ENCODE assay signal across 9 cellular contexts in the genomic region with DNA sequence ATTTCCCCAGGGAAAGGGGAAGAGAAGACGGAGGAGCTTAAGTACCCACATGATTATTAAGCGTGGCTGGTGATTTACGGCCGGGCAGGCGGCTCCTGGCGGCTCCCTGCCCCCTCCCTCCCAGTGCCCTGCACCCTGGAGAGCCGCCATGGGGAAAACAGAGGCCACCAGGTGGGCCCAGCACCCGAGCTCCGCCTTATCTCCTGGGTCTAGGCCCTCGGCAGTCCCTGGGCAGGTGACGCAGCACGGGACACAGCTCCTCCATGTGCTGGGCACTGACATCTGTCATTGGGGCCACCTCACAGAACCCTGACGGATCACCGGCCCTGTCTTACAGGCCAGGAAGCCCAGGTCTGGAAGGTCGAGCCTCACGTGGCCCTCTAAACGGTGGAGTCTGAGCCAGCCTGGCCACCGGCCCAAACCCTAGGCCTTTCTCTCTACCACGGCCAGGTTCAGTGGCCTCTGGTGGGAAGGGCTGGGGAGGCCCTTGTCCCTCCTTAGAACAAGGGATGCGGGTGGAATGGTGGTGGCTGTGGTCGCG.
DNase-seq lines count a peak whose midpoint lies in the region; ATAC-seq, FAIRE-seq and TF ChIP-seq lines count a peak whose summit lies in the region.
"Had no signal": no experiment of that assay in that cellular context is flagged by ENCODE, and none has a peak within 500 bp of the region (broad histone marks: within the 10 kb centered on the region; RNA-seq: fewer than 3 reads in every experiment).

No MANE protein-coding gene starts in this region.

- H3K79me2 ChIP-seq in K562 (ENCODE audit: control insufficient read depth, insufficient read depth, low read length) (peaks cover 44% of the 10 kb centered on the region), PC-9 (ENCODE audit: low read depth) (peaks cover 93% of the 10 kb centered on the region)

- TF ChIP-seq EP300 in K562 (IDR thresholded peaks at IDR 0.05; ENCODE audit: low read length): no peak

- no TSS peak for BruUV-seq in K562 (replicated peaks; lab: Mats Ljungman, UMichigan)
- no TSS peak for BruUV-seq in PC-9 (replicated peaks; lab: Mats Ljungman, UMichigan)

- H3K9me3 ChIP-seq in K562 (replicated peaks; ENCODE audit: control insufficient read depth, insufficient read depth, low read depth, low read length) (no peaks in the 10 kb centered on the region), skeletal muscle satellite cell (replicated peaks; ENCODE audit: low read length) (no peaks in the 10 kb centered on the region), PC-9 (ENCODE audit: insufficient read depth, low read depth) (no peaks in the 10 kb centered on the region)

- no peak overlapping the region; a peak in 1 of 4 replicates for H3K9ac ChIP-seq in K562 (ENCODE audit: insufficient read depth in 1 of 2, low read depth in 2 of 2, low read length in 2 of 2)
- peak overlapping the region; percentile 99 for H3K9ac ChIP-seq in skeletal muscle satellite cell (ENCODE audit: low read depth, low read length)

- no peaks in the 10 kb centered on the region for H3K9me2 ChIP-seq in PC-9 (ENCODE audit: insufficient read depth)

- DNase-seq in HEK293T (ENCODE audit: extremely low spot score) (no peak), K562 (ENCODE audit: extremely low read depth in 1 of 4, low spot score in 3 of 4) (no peak), left ventricle myocardium superior (peak; percentile 72), PC-9 (no peak), GM13976 (ENCODE audit: low spot score) (no peak), activated T-cell treated with anti-CD3 and anti-CD28 coated beads for 4 hours (no peak)
- no peak for DNase-seq in activated CD4-positive, alpha-beta memory T cell treated with anti-CD3 and anti-CD28 coated beads for 36 hours
- DNase-seq: activated CD8-positive, alpha-beta T cell treated with anti-CD3 and anti-CD28 coated beads for 36 hours had no signal

- intact Hi-C loops in K562 (cut with micrococcal nuclease): no loop called here
- intact Hi-C loops in left ventricle myocardium superior (cut with micrococcal nuclease): no loop called here
- intact Hi-C loops in PC-9 (cut with micrococcal nuclease; ENCODE audit: unreplicated experiment): no loop called here
- intact Hi-C loops in activated CD4-positive, alpha-beta memory T cell treated with anti-CD3 and anti-CD28 coated beads for 36 hours (cut with micrococcal nuclease): no loop called here

- TF ChIP-seq POLR2A in K562 (conservative IDR thresholded peaks at IDR 0.05): no peak

- FAIRE-seq in K562 (lab: Jason Lieb, UNC): no peak

- H4K20me1 ChIP-seq in K562 (replicated peaks; ENCODE audit: control insufficient read depth, insufficient read depth, low read length) (no peaks in the 10 kb centered on the region), PC-9 (ENCODE audit: insufficient read depth) (peaks cover 39% of the 10 kb centered on the region)

- no peak overlapping the region for H3K4me3 Mint-ChIP-seq in activated CD4-positive, alpha-beta memory T cell treated with anti-CD3 and anti-CD28 coated beads for 36 hours
- H3K4me3 Mint-ChIP-seq: activated CD8-positive, alpha-beta T cell treated with anti-CD3 and anti-CD28 coated beads for 36 hours had no signal

- H3K4me2 ChIP-seq in K562 (ENCODE audit: insufficient read depth, low read length) (no peak overlapping the region), skeletal muscle satellite cell (ENCODE audit: low read length) (peak overlapping the region; percentile 99), PC-9 (no peak overlapping the region)

- H3K36me3 Mint-ChIP-seq in activated CD4-positive, alpha-beta memory T cell treated with anti-CD3 and anti-CD28 coated beads for 36 hours: no peaks in the 10 kb centered on the region

- no peak for TF ChIP-seq RAD21 in K562 (CRISPR knock-in tag; conservative IDR thresholded peaks at IDR 0.05 in 1 of 2, IDR thresholded peaks at IDR 0.05 in 1 of 2)

- no peaks in the 10 kb centered on the region for H3K4me1 Mint-ChIP-seq in activated CD4-positive, alpha-beta memory T cell treated with anti-CD3 and anti-CD28 coated beads for 36 hours (ENCODE audit: low read depth)

- H3F3A ChIP-seq in PC-9 (ENCODE audit: insufficient read depth, low read depth): peaks cover 14% of the 10 kb centered on the region; the same call in 1 of the 2 replicates

- H3K27me3 ChIP-seq in K562 (ENCODE audit: control insufficient read depth in 2 of 2, insufficient read depth in 2 of 2, low read length in 2 of 2) (no peaks in the 10 kb centered on the region), skeletal muscle satellite cell (ENCODE audit: control insufficient read depth, insufficient read depth, low read length) (no peaks in the 10 kb centered on the region), PC-9 (ENCODE audit: insufficient read depth, low read depth) (no peaks in the 10 kb centered on the region)

- H3K27ac ChIP-seq in K562 (ENCODE audit: extremely low read depth, low read depth, low read length) (no peak overlapping the region), PC-9 (no peak overlapping the region)

- H3K9me3 Mint-ChIP-seq in activated CD4-positive, alpha-beta memory T cell treated with anti-CD3 and anti-CD28 coated beads for 36 hours: no peaks in the 10 kb centered on the region
- H3K9me3 Mint-ChIP-seq: activated CD8-positive, alpha-beta T cell treated with anti-CD3 and anti-CD28 coated beads for 36 hours had no signal

- H3K4me1 ChIP-seq in K562 (replicated peaks in 1 of 2; ENCODE audit: control insufficient read depth in 2 of 2, insufficient read depth in 2 of 2, low read length in 2 of 2) (peaks cover 16 to 65% of the 10 kb centered on the region in 2 experiments; a peak in 4 of 5 replicates), skeletal muscle satellite cell (ENCODE audit: control insufficient read depth, insufficient read depth, low read length) (peaks cover 98% of the 10 kb centered on the region), PC-9 (replicated peaks; ENCODE audit: insufficient read depth) (peaks cover 15% of the 10 kb centered on the region)

- in situ Hi-C loops in K562 (cut with MboI) (no loop called here), GM13976 (cut with MboI; ENCODE audit: low sequenced_read_pairs, unreplicated experiment) (no loop called here)

- CTCF ChIA-PET in HEK293T (lab: Yijun Ruan, JAX): no interaction called here
- CTCF ChIA-PET in K562 (lab: Yijun Ruan, JAX; ENCODE audit: low intra/inter-chr PET ratio): no interaction called here
- CTCF ChIA-PET in PC-9 (lab: Charles Lee): no interaction called here
- CTCF ChIA-PET in activated CD4-positive, alpha-beta memory T cell treated with anti-CD3 and anti-CD28 coated beads for 36 hours (lab: Charles Lee): interaction anchor here (0.7 to 2.7 kb wide), 3 partner anchors 27 to 884 kb away, joined by 3 to 8 read pairs (median 5); no protein-coding TSS in a partner anchor

- TF ChIP-seq CTCF in K562 (IDR thresholded peaks at IDR 0.05 in 2 of 3, conservative IDR thresholded peaks at IDR 0.05 in 1 of 3; ENCODE audit: insufficient read depth in 2 of 3, low read depth in 1 of 3, low read length in 3 of 3): no peak
- TF ChIP-seq CTCF in PC-9 (conservative IDR thresholded peaks at IDR 0.05): no peak
- TF ChIP-seq CTCF in GM13976 (IDR thresholded peaks at IDR 0.05; ENCODE audit: borderline replicate concordance, control extremely low read depth, extremely low read depth, insufficient read depth, missing control alignments): no peak

- no peaks in the 10 kb centered on the region for H3K9me1 ChIP-seq in K562 (ENCODE audit: control insufficient read depth, insufficient read depth, low read length)

- POLR2A ChIA-PET in HEK293T (lab: Yijun Ruan, JAX) (no interaction called here), K562 (lab: Yijun Ruan, JAX) (no interaction called here), PC-9 (lab: Charles Lee; ENCODE audit: unreplicated experiment) (no interaction called here)
- POLR2A ChIA-PET in activated CD4-positive, alpha-beta memory T cell treated with anti-CD3 and anti-CD28 coated beads for 36 hours (lab: Charles Lee): no interaction called here

- H3K36me3 ChIP-seq in K562 (ENCODE audit: control insufficient read depth, insufficient read depth, low read length): peaks cover 38% of the 10 kb centered on the region; the same call in 2 of the 3 replicates
- peaks cover 97% of the 10 kb centered on the region for H3K36me3 ChIP-seq in skeletal muscle satellite cell (ENCODE audit: insufficient read depth, low read length)
- H3K36me3 ChIP-seq in PC-9 (ENCODE audit: low read depth): no peaks in the 10 kb centered on the region

- H2AFZ ChIP-seq in K562 (ENCODE audit: low read depth, low read length) (no peak overlapping the region), PC-9 (no peak overlapping the region)

- no peak overlapping the region for H3K27ac Mint-ChIP-seq in activated CD4-positive, alpha-beta memory T cell treated with anti-CD3 and anti-CD28 coated beads for 36 hours
- H3K27ac Mint-ChIP-seq: activated CD8-positive, alpha-beta T cell treated with anti-CD3 and anti-CD28 coated beads for 36 hours had no signal

- H3K4me3 ChIP-seq in K562 (no peak overlapping the region), skeletal muscle satellite cell (ENCODE audit: low read length) (peak overlapping the region; percentile 98), PC-9 (no peak overlapping the region)

- H3K27me3 Mint-ChIP-seq in activated CD4-positive, alpha-beta memory T cell treated with anti-CD3 and anti-CD28 coated beads for 36 hours: no peaks in the 10 kb centered on the region
- H3K27me3 Mint-ChIP-seq: activated CD8-positive, alpha-beta T cell treated with anti-CD3 and anti-CD28 coated beads for 36 hours had no signal

- WGBS in K562 (ENCODE audit: insufficient coverage, low coverage, missing lambda C conversion rate): 98% methylated on average over 8 of the region's 22 CpGs

- ATAC-seq in K562: no peak
- peak; percentile 5 for ATAC-seq in left ventricle myocardium superior
- ATAC-seq: activated CD8-positive, alpha-beta T cell treated with anti-CD3 and anti-CD28 coated beads for 36 hours had no signal

TF ChIP-seq in HEK293T, 16 proteins besides CTCF, POLR2A, EP300 and RAD21 (continues in another document):
- TF ChIP-seq TARDBP (IDR thresholded peaks at IDR 0.05): no peak

TF ChIP-seq in K562, 482 proteins besides CTCF, POLR2A, EP300 and RAD21:
- TF ChIP-seq SAP30 (IDR thresholded peaks at IDR 0.05; ENCODE audit: borderline replicate concordance, insufficient read depth, low read depth, low read length, poor library complexity, severe bottlenecking) (no peak), RBFOX2 (IDR thresholded peaks at IDR 0.05; ENCODE audit: low read depth, low read length) (0 out of 2 replicates have a peak, but pooled peaks have one; percentile 17), NFIC (IDR thresholded peaks at IDR 0.05) (no peak), POLR2G (IDR thresholded peaks at IDR 0.05; ENCODE audit: low read depth, low read length) (peak; percentile 21; the same call in 1 of the 2 replicates), CBX2 (IDR thresholded peaks at IDR 0.05; ENCODE audit: insufficient read depth, low read length, poor library complexity, severe bottlenecking) (no peak)
